Comparison of ENCODE assay signal across 32 cellular contexts in genomic region chr11:128913806-128914205, GRCh38. TPM values are rescaled to one million over a fixed set of nuclear protein-coding genes. Genes with fewer than 3 reads are reported as not detected.
"Had no signal": no experiment of that assay in that cellular context is flagged by ENCODE, and none has a peak within 500 bp of the region (broad histone marks: within the 10 kb centered on the region; RNA-seq: fewer than 3 reads in every experiment).

No MANE protein-coding gene starts in this region.

- H3K4me3 ChIP-seq: coronary artery, left ventricle myocardium inferior, mucosa of descending colon, pancreas, psoas muscle, sigmoid colon, stomach, thyroid gland, upper lobe of left lung had no signal

- H3K27me3 ChIP-seq: pancreas, thyroid gland, upper lobe of left lung had no signal

- ATAC-seq: activated CD8-positive, alpha-beta memory T cell treated with anti-CD3 and anti-CD28 coated beads, Interleukin-2, amount 10 ng/mL, durations not matched to agents 7 days and 5 days; mucosa of descending colon; pancreas; psoas muscle; stimulated activated naive B cell treated with anti-CD40 and anti-IgM and Interleukin-4, amounts not matched to agents 10 μg/mL and 1 μg/mL and 100 μg/mL, for 72 hours; T-helper 17 cell; WTC11 had no signal

- H3K27ac ChIP-seq: coronary artery, left ventricle myocardium inferior, pancreas, psoas muscle, sigmoid colon, stomach, thyroid gland, upper lobe of left lung had no signal

- H3K27ac Mint-ChIP-seq: activated CD4-positive, alpha-beta memory T cell treated with anti-CD3 and anti-CD28 coated beads, Interleukin-2, amount 10 ng/mL, durations not matched to agents 7 days and 5 days; activated CD4-positive, alpha-beta T cell treated with anti-CD3 and anti-CD28 coated beads, Interleukin-2, amount 10 ng/mL, durations not matched to agents 7 days and 5 days; activated CD8-positive, alpha-beta memory T cell treated with anti-CD3 and anti-CD28 coated beads, Interleukin-2, amount 10 ng/mL, durations not matched to agents 7 days and 5 days; activated naive CD8-positive, alpha-beta T cell; activated T-helper 2 cell treated with anti-CD3 and anti-CD28 coated beads, Interferon-gamma antibody, Interleukin-2, Interleukin-4, amounts not matched to agents 10 μg/mL and 5 μg/mL and 100 μg/mL, durations not matched to agents 14 hours and 24 hours and 36 hours; nephron progenitor cell; stimulated activated naive B cell treated with anti-CD40 and anti-IgM and Interleukin-4, amounts not matched to agents 10 μg/mL and 1 μg/mL and 100 μg/mL, for 72 hours; T-helper 17 cell; WTC11 had no signal

- H3K9me3 ChIP-seq: left ventricle myocardium inferior, mucosa of descending colon, pancreas, psoas muscle, sigmoid colon, stomach, thyroid gland, upper lobe of left lung had no signal

- H3K36me3 ChIP-seq: left ventricle myocardium inferior, pancreas, sigmoid colon, stomach, thyroid gland, upper lobe of left lung had no signal

- H3K4me1 Mint-ChIP-seq: activated CD4-positive, alpha-beta memory T cell treated with anti-CD3 and anti-CD28 coated beads, Interleukin-2, amount 10 ng/mL, durations not matched to agents 7 days and 5 days; activated CD4-positive, alpha-beta T cell treated with anti-CD3 and anti-CD28 coated beads, Interleukin-2, amount 10 ng/mL, durations not matched to agents 7 days and 5 days; activated CD8-positive, alpha-beta memory T cell treated with anti-CD3 and anti-CD28 coated beads, Interleukin-2, amount 10 ng/mL, durations not matched to agents 7 days and 5 days; T-helper 17 cell; WTC11 had no signal

- H3K36me3 Mint-ChIP-seq: activated CD8-positive, alpha-beta memory T cell treated with anti-CD3 and anti-CD28 coated beads, Interleukin-2, amount 10 ng/mL, durations not matched to agents 7 days and 5 days; stimulated activated naive B cell treated with anti-CD40 and anti-IgM and Interleukin-4, amounts not matched to agents 10 μg/mL and 1 μg/mL and 100 μg/mL, for 72 hours; WTC11 had no signal

- H3K9me3 Mint-ChIP-seq: activated CD4-positive, alpha-beta memory T cell treated with anti-CD3 and anti-CD28 coated beads, Interleukin-2, amount 10 ng/mL, durations not matched to agents 7 days and 5 days; activated CD4-positive, alpha-beta T cell treated with anti-CD3 and anti-CD28 coated beads, Interleukin-2, amount 10 ng/mL, durations not matched to agents 7 days and 5 days; activated T-helper 2 cell treated with anti-CD3 and anti-CD28 coated beads, Interferon-gamma antibody, Interleukin-2, Interleukin-4, amounts not matched to agents 10 μg/mL and 5 μg/mL and 100 μg/mL, durations not matched to agents 14 hours and 24 hours and 36 hours had no signal

- FAIRE-seq: endothelial cell of umbilical vein, islet of Langerhans, pancreas, small intestine had no signal

- H3K4me3 Mint-ChIP-seq: activated CD4-positive, alpha-beta memory T cell treated with anti-CD3 and anti-CD28 coated beads, Interleukin-2, amount 10 ng/mL, durations not matched to agents 7 days and 5 days; activated CD4-positive, alpha-beta T cell treated with anti-CD3 and anti-CD28 coated beads, Interleukin-2, amount 10 ng/mL, durations not matched to agents 7 days and 5 days; activated CD8-positive, alpha-beta memory T cell treated with anti-CD3 and anti-CD28 coated beads, Interleukin-2, amount 10 ng/mL, durations not matched to agents 7 days and 5 days; activated naive CD8-positive, alpha-beta T cell; nephron progenitor cell; stimulated activated naive B cell treated with anti-CD40 and anti-IgM and Interleukin-4, amounts not matched to agents 10 μg/mL and 1 μg/mL and 100 μg/mL, for 72 hours; T-helper 17 cell; WTC11 had no signal

- DNase-seq: activated CD4-positive, alpha-beta memory T cell treated with anti-CD3 and anti-CD28 coated beads, Interleukin-2, amount 10 ng/mL, durations not matched to agents 7 days and 5 days; activated CD4-positive, alpha-beta T cell treated with anti-CD3 and anti-CD28 coated beads for 1 hour; activated CD4-positive, alpha-beta T cell treated with anti-CD3 and anti-CD28 coated beads, Interleukin-2, amount 10 ng/mL, durations not matched to agents 7 days and 5 days; activated CD8-positive, alpha-beta memory T cell treated with anti-CD3 and anti-CD28 coated beads, Interleukin-2, amount 10 ng/mL, durations not matched to agents 7 days and 5 days; activated T-cell treated with anti-CD3 and anti-CD28 coated beads, Interleukin-2, amount 50 U/mL, for 48 hours; anterior cingulate cortex; foreskin melanocyte; nephron progenitor cell; pancreas; psoas muscle; sigmoid colon; small intestine; stimulated activated CD4-positive, alpha-beta T cell treated with anti-CD3 and anti-CD28 coated beads, Interleukin-2, amount 100 ng/mL, for 24 hours; stimulated activated naive B cell treated with anti-CD40 and anti-IgM and Interleukin-4, amounts not matched to agents 10 μg/mL and 1 μg/mL and 100 μg/mL, for 72 hours; stomach; T-helper 17 cell; T1000; thyroid gland; upper lobe of left lung had no signal

- H3K4me1 ChIP-seq: psoas muscle, thyroid gland had no signal

RNA-seq across cellular contexts. Expression of gene KCNJ5, which starts 22.6 kb away (rescaled TPM):
- total RNA-seq: activated CD4-positive, alpha-beta memory T cell treated with anti-CD3 and anti-CD28 coated beads, Interleukin-2, amount 10 ng/mL, durations not matched to agents 7 days and 5 days; activated CD4-positive, alpha-beta T cell treated with anti-CD3 and anti-CD28 coated beads, Interleukin-2, amount 10 ng/mL, durations not matched to agents 7 days and 5 days; activated CD8-positive, alpha-beta memory T cell treated with anti-CD3 and anti-CD28 coated beads, Interleukin-2, amount 10 ng/mL, durations not matched to agents 7 days and 5 days; activated T-helper 2 cell treated with anti-CD3 and anti-CD28 coated beads, Interferon-gamma antibody, Interleukin-2, Interleukin-4, amounts not matched to agents 10 μg/mL and 5 μg/mL and 100 μg/mL, durations not matched to agents 14 hours and 24 hours and 36 hours; lung microvascular endothelial cell; myocyte; T-helper 17 cell had no signal
- polyA plus RNA-seq: endothelial cell of umbilical vein had no signal

RNA-seq across cellular contexts. Expression of gene TP53AIP1, which starts 28.9 kb away (rescaled TPM):
- total RNA-seq: activated CD4-positive, alpha-beta memory T cell treated with anti-CD3 and anti-CD28 coated beads, Interleukin-2, amount 10 ng/mL, durations not matched to agents 7 days and 5 days; activated CD4-positive, alpha-beta T cell treated with anti-CD3 and anti-CD28 coated beads, Interleukin-2, amount 10 ng/mL, durations not matched to agents 7 days and 5 days; activated CD8-positive, alpha-beta memory T cell treated with anti-CD3 and anti-CD28 coated beads, Interleukin-2, amount 10 ng/mL, durations not matched to agents 7 days and 5 days; activated T-helper 2 cell treated with anti-CD3 and anti-CD28 coated beads, Interferon-gamma antibody, Interleukin-2, Interleukin-4, amounts not matched to agents 10 μg/mL and 5 μg/mL and 100 μg/mL, durations not matched to agents 14 hours and 24 hours and 36 hours; endothelial cell of umbilical vein; glomerular endothelial cell; left ventricle myocardium inferior; lung microvascular endothelial cell; stomach; T-helper 17 cell; thyroid gland had no signal
- polyA plus RNA-seq: endothelial cell of umbilical vein had no signal

RNA-seq across cellular contexts. Expression of gene KCNJ1, which starts 46.7 kb away (rescaled TPM):
- total RNA-seq: activated CD4-positive, alpha-beta memory T cell treated with anti-CD3 and anti-CD28 coated beads, Interleukin-2, amount 10 ng/mL, durations not matched to agents 7 days and 5 days; activated CD4-positive, alpha-beta T cell treated with anti-CD3 and anti-CD28 coated beads, Interleukin-2, amount 10 ng/mL, durations not matched to agents 7 days and 5 days; activated CD8-positive, alpha-beta memory T cell treated with anti-CD3 and anti-CD28 coated beads, Interleukin-2, amount 10 ng/mL, durations not matched to agents 7 days and 5 days; activated T-helper 2 cell treated with anti-CD3 and anti-CD28 coated beads, Interferon-gamma antibody, Interleukin-2, Interleukin-4, amounts not matched to agents 10 μg/mL and 5 μg/mL and 100 μg/mL, durations not matched to agents 14 hours and 24 hours and 36 hours; endothelial cell of umbilical vein; esophagus mucosa; glomerular endothelial cell; left ventricle myocardium inferior; mesenteric fat pad; mucosa of descending colon; psoas muscle; stomach had no signal
- polyA plus RNA-seq: endothelial cell of umbilical vein, psoas muscle, sigmoid colon had no signal
